1 cellular context compared by ENCODE assay signal in genomic region chr15:34101366-34102174, GRCh38.
TF ChIP-seq lines count a peak whose summit lies in the region.

Gene EMC7, minus strand, starts transcription at chr15:34101862. Its CDS starts 23 bp downstream, at chr15:34101839.
Gene PGBD4, plus strand, starts transcription at chr15:34102083. Its CDS starts 449 bp downstream, at chr15:34102532.

TF ChIP-seq in HepG2, 621 proteins besides CTCF, POLR2A, EP300 and RAD21 (continued from another document and continues in another):
- TF ChIP-seq GPN1 (CRISPR knock-in tag; IDR thresholded peaks at IDR 0.05; ENCODE audit: borderline replicate concordance) (no peak), ZNF484 (CRISPR knock-in tag; IDR thresholded peaks at IDR 0.05; ENCODE audit: borderline replicate concordance, low read depth) (no peak), ZBTB49 (CRISPR knock-in tag; IDR thresholded peaks at IDR 0.05; ENCODE audit: borderline replicate concordance) (no peak), KIAA2018 (CRISPR knock-in tag; IDR thresholded peaks at IDR 0.05; ENCODE audit: borderline replicate concordance) (no peak), FOXC1 (CRISPR knock-in tag; IDR thresholded peaks at IDR 0.05; ENCODE audit: borderline replicate concordance) (no peak; the same call in 1 of the 2 replicates), MEF2D (CRISPR knock-in tag; IDR thresholded peaks at IDR 0.05) (no peak; the same call in 1 of the 2 replicates), ZNF501 (CRISPR knock-in tag; IDR thresholded peaks at IDR 0.05) (peak; percentile 91), IRX3 (CRISPR knock-in tag; IDR thresholded peaks at IDR 0.05; ENCODE audit: borderline replicate concordance, low read depth) (no peak), ZNF205 (CRISPR knock-in tag; IDR thresholded peaks at IDR 0.05) (no peak), ZNF44 (CRISPR knock-in tag; IDR thresholded peaks at IDR 0.05) (peak; percentile 94), SNAPC2 (CRISPR knock-in tag; IDR thresholded peaks at IDR 0.05) (peak; percentile 53; the same call in 1 of the 2 replicates), ZNF260 (CRISPR knock-in tag; IDR thresholded peaks at IDR 0.05; ENCODE audit: borderline replicate concordance, low read depth) (no peak), JUNB (CRISPR knock-in tag; IDR thresholded peaks at IDR 0.05; ENCODE audit: borderline replicate concordance) (no peak), ZNF574 (CRISPR knock-in tag; IDR thresholded peaks at IDR 0.05) (peak; percentile 94), MAFG (CRISPR knock-in tag; IDR thresholded peaks at IDR 0.05) (no peak), CSRNP2 (CRISPR knock-in tag; conservative IDR thresholded peaks at IDR 0.05; ENCODE audit: low read depth) (no peak), RNF219 (CRISPR knock-in tag; IDR thresholded peaks at IDR 0.05) (no peak), TBX3 (IDR thresholded peaks at IDR 0.05; ENCODE audit: borderline replicate concordance) (no peak), PLRG1 (conservative IDR thresholded peaks at IDR 0.05) (no peak), DNMT3B (CRISPR knock-in tag; conservative IDR thresholded peaks at IDR 0.05) (no peak), NR2C2 (CRISPR knock-in tag; IDR thresholded peaks at IDR 0.05; ENCODE audit: borderline replicate concordance) (peak; percentile 94), TAF1 (CRISPR knock-in tag; IDR thresholded peaks at IDR 0.05) (peak; percentile 83), ZSCAN21 (CRISPR knock-in tag; IDR thresholded peaks at IDR 0.05; ENCODE audit: borderline replicate concordance) (no peak), SCMH1 (CRISPR knock-in tag; IDR thresholded peaks at IDR 0.05; ENCODE audit: borderline replicate concordance) (no peak), ZNF414 (CRISPR knock-in tag; IDR thresholded peaks at IDR 0.05) (peak; percentile 65; the same call in 1 of the 2 replicates), ZFP62 (CRISPR knock-in tag; IDR thresholded peaks at IDR 0.05) (no peak), KLF16 (CRISPR knock-in tag; IDR thresholded peaks at IDR 0.05) (peak in 1 of 2 experiments; percentile 78; a peak in 2 of 4 replicates), NR2F1 (CRISPR knock-in tag; IDR thresholded peaks at IDR 0.05) (no peak), NPAS2 (CRISPR knock-in tag; IDR thresholded peaks at IDR 0.05; ENCODE audit: borderline replicate concordance) (no peak), RBAK (CRISPR knock-in tag; IDR thresholded peaks at IDR 0.05) (no peak), ZNF496 (CRISPR knock-in tag; IDR thresholded peaks at IDR 0.05; ENCODE audit: insufficient replicate concordance) (no peak), ZBTB33 (CRISPR knock-in tag; IDR thresholded peaks at IDR 0.05) (no peak), ZNF747 (CRISPR knock-in tag; IDR thresholded peaks at IDR 0.05; ENCODE audit: borderline replicate concordance) (0 out of 2 replicates have a peak, but pooled peaks have one; percentile 55), BORCS8-MEF2B (CRISPR knock-in tag; IDR thresholded peaks at IDR 0.05) (no peak; the same call in 1 of the 2 replicates), ZNF101 (CRISPR knock-in tag; IDR thresholded peaks at IDR 0.05; ENCODE audit: borderline replicate concordance, low read depth) (no peak), PRDM4 (CRISPR knock-in tag; IDR thresholded peaks at IDR 0.05; ENCODE audit: borderline replicate concordance) (no peak), JUND (CRISPR knock-in tag; IDR thresholded peaks at IDR 0.05) (0 out of 2 replicates have a peak, but pooled peaks have one; percentile 19)
